In genomic region chr3:72609114-72609513, GRCh38 we compare ENCODE assay signal across 2 cellular contexts.
DNase-seq lines count a peak whose midpoint lies in the region; ATAC-seq, FAIRE-seq and TF ChIP-seq lines count a peak whose summit lies in the region.
"Not testable (repeated sequence)": the region's sequence is repeated elsewhere in the genome, so short reads cannot be mapped to it uniquely, and the experiment has no call there.

No MANE protein-coding gene starts in this region.

- not testable (repeated sequence) for H3K4me2 ChIP-seq in K562 (ENCODE audit: insufficient read depth, low read length)

- WGBS in K562 (ENCODE audit: insufficient coverage, low coverage, missing lambda C conversion rate): 46% methylated on average over 4 of the region's 5 CpGs

- not testable (repeated sequence) for H3K79me2 ChIP-seq in K562 (ENCODE audit: control insufficient read depth, insufficient read depth, low read length)

- H3K36me3 ChIP-seq in HEK293 (ENCODE audit: control insufficient read depth in 2 of 2, insufficient read depth in 1 of 2, low read length in 2 of 2); K562 (ENCODE audit: control insufficient read depth, insufficient read depth, low read length): not testable (repeated sequence)

- TF ChIP-seq POLR2A in K562 (conservative IDR thresholded peaks at IDR 0.05): not testable (repeated sequence)

- not testable (repeated sequence) for DNase-seq in K562 (ENCODE audit: extremely low read depth in 1 of 4, low spot score in 3 of 4)

- in situ Hi-C loops in K562 (cut with MboI): not testable (repeated sequence)

- H3K9me1 ChIP-seq in K562 (ENCODE audit: control insufficient read depth, insufficient read depth, low read length): not testable (repeated sequence)

- BruUV-seq in K562 (replicated peaks; lab: Mats Ljungman, UMichigan): not testable (repeated sequence)

- not testable (repeated sequence) for TF ChIP-seq EP300 in K562 (IDR thresholded peaks at IDR 0.05; ENCODE audit: low read length)

- not testable (repeated sequence) for H3K27ac ChIP-seq in HEK293 (ENCODE audit: extremely low read depth, low read depth, low read length); K562 (ENCODE audit: extremely low read depth, low read depth, low read length)

- POLR2A ChIA-PET in HEK293 (lab: Yijun Ruan, JAX); K562 (lab: Yijun Ruan, JAX): not testable (repeated sequence)

- not testable (repeated sequence) for FAIRE-seq in K562 (lab: Jason Lieb, UNC)

- H3K4me1 ChIP-seq in HEK293 (ENCODE audit: control insufficient read depth, insufficient read depth, low read length); K562 (replicated peaks in 1 of 2; ENCODE audit: control insufficient read depth in 2 of 2, insufficient read depth in 2 of 2, low read length in 2 of 2): not testable (repeated sequence)

- not testable (repeated sequence) for ATAC-seq in K562

- H2AFZ ChIP-seq in K562 (ENCODE audit: low read depth, low read length): not testable (repeated sequence)

- intact Hi-C loops in K562 (cut with micrococcal nuclease): not testable (repeated sequence)

- not testable (repeated sequence) for H3K4me3 ChIP-seq in HEK293 (ENCODE audit: low read depth, low read length); K562

- CTCF ChIA-PET in HEK293 (lab: Yijun Ruan, JAX); K562 (lab: Yijun Ruan, JAX; ENCODE audit: low intra/inter-chr PET ratio): not testable (repeated sequence)

- H4K20me1 ChIP-seq in K562 (replicated peaks; ENCODE audit: control insufficient read depth, insufficient read depth, low read length): not testable (repeated sequence)

- not testable (repeated sequence) for TF ChIP-seq CTCF in HEK293 (tag by site-specific recombination; IDR thresholded peaks at IDR 0.05); K562 (IDR thresholded peaks at IDR 0.05 in 2 of 3, conservative IDR thresholded peaks at IDR 0.05 in 1 of 3; ENCODE audit: insufficient read depth in 2 of 3, low read depth in 1 of 3, low read length in 3 of 3)

- H3K27me3 ChIP-seq in K562 (ENCODE audit: control insufficient read depth in 2 of 2, insufficient read depth in 2 of 2, low read length in 2 of 2): not testable (repeated sequence)

- not testable (repeated sequence) for H3K9me3 ChIP-seq in HEK293 (ENCODE audit: control insufficient read depth, insufficient read depth, low read depth, low read length); K562 (replicated peaks; ENCODE audit: control insufficient read depth, insufficient read depth, low read depth, low read length)

- TF ChIP-seq RAD21 in K562 (CRISPR knock-in tag; conservative IDR thresholded peaks at IDR 0.05 in 1 of 2, IDR thresholded peaks at IDR 0.05 in 1 of 2): not testable (repeated sequence)

- not testable (repeated sequence) for H3K9ac ChIP-seq in K562 (ENCODE audit: insufficient read depth in 1 of 2, low read depth in 2 of 2, low read length in 2 of 2)

TF ChIP-seq in HEK293, 187 proteins besides CTCF, POLR2A, EP300 and RAD21:
- TF ChIP-seq ZNF146 (tag by site-specific recombination; IDR thresholded peaks at IDR 0.05): peak; percentile 54

TF ChIP-seq in K562, 482 proteins besides CTCF, POLR2A, EP300 and RAD21:
- peak; percentile 52 for TF ChIP-seq ZNF146 (CRISPR knock-in tag; IDR thresholded peaks at IDR 0.05; ENCODE audit: unreplicated experiment)
- TF ChIP-seq BCOR (IDR thresholded peaks at IDR 0.05): peak; percentile 40; the same call in 1 of the 2 replicates
